ENCODE assay signal across 21 cellular contexts in genomic region chr5:33448118-33448517, GRCh38.
"Had no signal": no experiment of that assay in that cellular context is flagged by ENCODE, and none has a peak within 500 bp of the region (broad histone marks: within the 10 kb centered on the region; RNA-seq: fewer than 3 reads in every experiment).

No MANE protein-coding gene starts in this region.

- H3K27ac Mint-ChIP-seq: activated CD4-positive, alpha-beta T cell treated with anti-CD3 and anti-CD28 coated beads, Interleukin-2, amount 10 ng/mL, durations not matched to agents 7 days and 5 days; activated CD8-positive, alpha-beta memory T cell treated with anti-CD3 and anti-CD28 coated beads, Interleukin-2, amount 10 ng/mL, durations not matched to agents 7 days and 5 days; activated naive CD4-positive, alpha-beta T cell treated with anti-CD3 and anti-CD28 coated beads, Interleukin-2, amount 10 ng/mL, durations not matched to agents 7 days and 5 days; T-helper 2 cell treated with Interferon-gamma antibody and Interleukin-4, amounts not matched to agents 5 μg/mL and 100 μg/mL, for 36 hours had no signal

- H3K27me3 ChIP-seq: spleen, upper lobe of right lung had no signal

- H3K4me1 ChIP-seq: upper lobe of right lung had no signal

- H3K4me3 Mint-ChIP-seq: activated CD4-positive, alpha-beta T cell treated with anti-CD3 and anti-CD28 coated beads, Interleukin-2, amount 10 ng/mL, durations not matched to agents 7 days and 5 days; activated CD8-positive, alpha-beta memory T cell treated with anti-CD3 and anti-CD28 coated beads, Interleukin-2, amount 10 ng/mL, durations not matched to agents 7 days and 5 days; activated CD8-positive, alpha-beta T cell treated with anti-CD3 and anti-CD28 coated beads for 36 hours; activated naive CD4-positive, alpha-beta T cell treated with anti-CD3 and anti-CD28 coated beads, Interleukin-2, amount 10 ng/mL, durations not matched to agents 7 days and 5 days; T-helper 2 cell treated with Interferon-gamma antibody and Interleukin-4, amounts not matched to agents 5 μg/mL and 100 μg/mL, for 36 hours had no signal

- DNase-seq: activated CD4-positive, alpha-beta T cell treated with anti-CD3 and anti-CD28 coated beads, Interleukin-2, amount 10 ng/mL, durations not matched to agents 7 days and 5 days; activated CD4-positive, CD25-positive, alpha-beta regulatory T cell treated with anti-CD3 and anti-CD28 coated beads, Interleukin-2, amount 50 U/mL, for 72 hours; activated CD8-positive, alpha-beta memory T cell treated with anti-CD3 and anti-CD28 coated beads, Interleukin-2, amount 10 ng/mL, durations not matched to agents 7 days and 5 days; activated CD8-positive, alpha-beta T cell treated with anti-CD3 and anti-CD28 coated beads for 36 hours; activated effector memory CD4-positive, alpha-beta T cell treated with anti-CD3 and anti-CD28 coated beads, Interleukin-2, amount 50 U/mL, for 16 hours; activated naive CD4-positive, alpha-beta T cell treated with anti-CD3 and anti-CD28 coated beads, Interleukin-2, amount 10 ng/mL, durations not matched to agents 7 days and 5 days; activated T-cell treated with anti-CD3 and anti-CD28 coated beads for 4 hours; amygdala; foreskin melanocyte; islet precursor cell; left colon; naive thymus-derived CD4-positive, alpha-beta T cell; spleen; stimulated activated CD4-positive, alpha-beta T cell treated with anti-CD3 and anti-CD28 coated beads, Interleukin-4, amount 100 ng/mL, for 24 hours; stimulated activated naive CD4-positive, alpha-beta T cell treated with Interleukin-2 at 50 U/mL for 16 hours; upper lobe of right lung had no signal

- H3K9me3 Mint-ChIP-seq: activated CD4-positive, alpha-beta T cell treated with anti-CD3 and anti-CD28 coated beads, Interleukin-2, amount 10 ng/mL, durations not matched to agents 7 days and 5 days; activated CD8-positive, alpha-beta T cell treated with anti-CD3 and anti-CD28 coated beads for 36 hours; activated naive CD4-positive, alpha-beta T cell treated with anti-CD3 and anti-CD28 coated beads, Interleukin-2, amount 10 ng/mL, durations not matched to agents 7 days and 5 days; naive thymus-derived CD4-positive, alpha-beta T cell; T-helper 2 cell treated with Interferon-gamma antibody and Interleukin-4, amounts not matched to agents 5 μg/mL and 100 μg/mL, for 36 hours had no signal

- H3K4me3 ChIP-seq: spleen, thoracic aorta, upper lobe of right lung had no signal

- H3K9me3 ChIP-seq: spleen, thoracic aorta, upper lobe of right lung had no signal

- FAIRE-seq: bronchial epithelial cell had no signal

- H3K27ac ChIP-seq: spleen, thoracic aorta, upper lobe of right lung, VCaP had no signal

- ATAC-seq: activated CD8-positive, alpha-beta memory T cell treated with anti-CD3 and anti-CD28 coated beads, Interleukin-2, amount 10 ng/mL, durations not matched to agents 7 days and 5 days; activated CD8-positive, alpha-beta T cell treated with anti-CD3 and anti-CD28 coated beads for 36 hours; left colon; naive thymus-derived CD4-positive, alpha-beta T cell; upper lobe of right lung had no signal

- H3K27me3 Mint-ChIP-seq: activated CD4-positive, alpha-beta T cell treated with anti-CD3 and anti-CD28 coated beads, Interleukin-2, amount 10 ng/mL, durations not matched to agents 7 days and 5 days; activated CD8-positive, alpha-beta memory T cell treated with anti-CD3 and anti-CD28 coated beads, Interleukin-2, amount 10 ng/mL, durations not matched to agents 7 days and 5 days; activated CD8-positive, alpha-beta T cell treated with anti-CD3 and anti-CD28 coated beads for 36 hours; activated naive CD4-positive, alpha-beta T cell treated with anti-CD3 and anti-CD28 coated beads, Interleukin-2, amount 10 ng/mL, durations not matched to agents 7 days and 5 days; naive thymus-derived CD4-positive, alpha-beta T cell; progenitor cell of endocrine pancreas had no signal
